Comparison of ENCODE assay signal across 1 cellular context in the genomic region with DNA sequence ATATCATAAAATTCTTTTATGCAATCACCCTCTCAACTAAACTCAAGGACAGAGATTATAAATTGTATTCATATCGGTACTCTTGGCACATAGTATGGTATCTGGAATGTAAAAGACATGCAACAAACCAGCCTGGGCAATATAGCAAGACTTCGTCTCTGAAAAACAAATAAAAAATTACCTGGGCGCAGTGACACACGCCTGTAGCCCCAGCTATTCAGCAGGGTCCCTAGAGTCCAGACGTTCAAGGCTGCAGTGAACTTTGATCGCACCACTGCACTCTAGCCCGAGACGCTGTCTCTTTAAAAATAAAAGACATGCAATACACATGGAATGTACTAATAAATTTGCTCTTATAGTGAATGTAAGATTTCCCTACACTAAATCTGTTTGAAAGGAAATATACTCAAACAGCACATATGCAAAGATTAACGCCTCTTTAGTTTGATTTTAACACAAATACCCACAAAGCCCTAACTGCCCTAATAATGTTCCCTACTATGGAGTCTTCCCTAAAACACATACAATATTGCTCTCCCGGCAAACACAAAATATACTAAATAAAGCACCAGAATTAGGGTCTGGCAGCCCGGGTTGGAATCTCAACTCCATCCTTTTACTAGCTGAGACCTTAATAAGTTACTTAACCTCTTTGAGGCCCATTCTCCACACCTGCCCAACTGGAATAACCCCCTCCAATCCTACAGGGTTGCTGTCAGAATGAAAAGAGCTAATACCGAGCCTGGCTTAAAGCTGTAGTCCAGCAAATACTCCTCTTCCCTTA.
TF ChIP-seq lines count a peak whose summit lies in the region.

No MANE protein-coding gene starts in this region.

TF ChIP-seq in GM12878, 131 proteins besides CTCF, POLR2A, EP300 and RAD21 (continued from another document):
- TF ChIP-seq, protein P1, sequence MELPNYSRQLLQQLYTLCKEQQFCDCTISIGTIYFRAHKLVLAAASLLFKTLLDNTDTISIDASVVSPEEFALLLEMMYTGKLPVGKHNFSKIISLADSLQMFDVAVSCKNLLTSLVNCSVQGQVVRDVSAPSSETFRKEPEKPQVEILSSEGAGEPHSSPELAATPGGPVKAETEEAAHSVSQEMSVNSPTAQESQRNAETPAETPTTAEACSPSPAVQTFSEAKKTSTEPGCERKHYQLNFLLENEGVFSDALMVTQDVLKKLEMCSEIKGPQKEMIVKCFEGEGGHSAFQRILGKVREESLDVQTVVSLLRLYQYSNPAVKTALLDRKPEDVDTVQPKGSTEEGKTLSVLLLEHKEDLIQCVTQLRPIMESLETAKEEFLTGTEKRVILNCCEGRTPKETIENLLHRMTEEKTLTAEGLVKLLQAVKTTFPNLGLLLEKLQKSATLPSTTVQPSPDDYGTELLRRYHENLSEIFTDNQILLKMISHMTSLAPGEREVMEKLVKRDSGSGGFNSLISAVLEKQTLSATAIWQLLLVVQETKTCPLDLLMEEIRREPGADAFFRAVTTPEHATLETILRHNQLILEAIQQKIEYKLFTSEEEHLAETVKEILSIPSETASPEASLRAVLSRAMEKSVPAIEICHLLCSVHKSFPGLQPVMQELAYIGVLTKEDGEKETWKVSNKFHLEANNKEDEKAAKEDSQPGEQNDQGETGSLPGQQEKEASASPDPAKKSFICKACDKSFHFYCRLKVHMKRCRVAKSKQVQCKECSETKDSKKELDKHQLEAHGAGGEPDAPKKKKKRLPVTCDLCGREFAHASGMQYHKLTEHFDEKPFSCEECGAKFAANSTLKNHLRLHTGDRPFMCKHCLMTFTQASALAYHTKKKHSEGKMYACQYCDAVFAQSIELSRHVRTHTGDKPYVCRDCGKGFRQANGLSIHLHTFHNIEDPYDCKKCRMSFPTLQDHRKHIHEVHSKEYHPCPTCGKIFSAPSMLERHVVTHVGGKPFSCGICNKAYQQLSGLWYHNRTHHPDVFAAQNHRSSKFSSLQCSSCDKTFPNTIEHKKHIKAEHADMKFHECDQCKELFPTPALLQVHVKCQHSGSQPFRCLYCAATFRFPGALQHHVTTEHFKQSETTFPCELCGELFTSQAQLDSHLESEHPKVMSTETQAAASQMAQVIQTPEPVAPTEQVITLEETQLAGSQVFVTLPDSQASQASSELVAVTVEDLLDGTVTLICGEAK (IDR thresholded peaks at IDR 0.05; ENCODE audit: borderline replicate concordance) = no peak
- no peak for TF ChIP-seq NR2C2 (IDR thresholded peaks at IDR 0.05; ENCODE audit: borderline replicate concordance, control insufficient read depth, insufficient read length, low read depth)
- peak; percentile 18 for TF ChIP-seq SMAD1 (IDR thresholded peaks at IDR 0.05; ENCODE audit: low read depth, partially characterized antibody)
